ENCODE assay signal across 17 cellular contexts in genomic region chr16:71778780-71779179, GRCh38.
"Had no signal": no experiment of that assay in that cellular context is flagged by ENCODE, and none has a peak within 500 bp of the region (broad histone marks: within the 10 kb centered on the region; RNA-seq: fewer than 3 reads in every experiment).

No MANE protein-coding gene starts in this region.

- H3K36me3 ChIP-seq: colonic mucosa, ovary had no signal

- H3K27me3 Mint-ChIP-seq: stimulated activated naive CD8-positive, alpha-beta T cell treated with anti-CD3 and anti-CD28 coated beads, Interleukin-15, Interleukin-2, amounts not matched to agents 100 ng/mL and 50 ng/mL, for 24 hours had no signal

- H3K27me3 ChIP-seq: brain microvascular endothelial cell, colonic mucosa, ovary, tibial nerve, vagina had no signal

- H3K4me3 ChIP-seq: colonic mucosa, ovary, psoas muscle, tibial nerve, vagina had no signal

- H3K9me3 ChIP-seq: colonic mucosa, ovary, psoas muscle, tibial nerve, vagina had no signal

- H3K9me3 Mint-ChIP-seq: stimulated activated naive CD8-positive, alpha-beta T cell treated with anti-CD3 and anti-CD28 coated beads, Interleukin-15, Interleukin-2, amounts not matched to agents 100 ng/mL and 50 ng/mL, for 24 hours had no signal

- DNase-seq: activated CD4-positive, alpha-beta T cell treated with anti-CD3 and anti-CD28 coated beads for 48 hours; activated CD8-positive, alpha-beta memory T cell treated with anti-CD3 and anti-CD28 coated beads for 24 hours; activated CD8-positive, alpha-beta memory T cell treated with anti-CD3 and anti-CD28 coated beads, Interleukin-2, amount 50 U/mL, for 48 hours; anterior cingulate cortex; brain microvascular endothelial cell; central memory CD4-positive, alpha-beta T cell; colonic mucosa; erythroblast; kidney; mammary epithelial cell; ovary; psoas muscle; right cardiac atrium had no signal

- ATAC-seq: left lobe of liver, psoas muscle, right cardiac atrium had no signal

- H3K27ac Mint-ChIP-seq: stimulated activated naive CD8-positive, alpha-beta T cell treated with anti-CD3 and anti-CD28 coated beads, Interleukin-15, Interleukin-2, amounts not matched to agents 100 ng/mL and 50 ng/mL, for 24 hours had no signal

- H3K4me1 ChIP-seq: colonic mucosa, vagina had no signal

- H3K4me3 Mint-ChIP-seq: stimulated activated naive CD8-positive, alpha-beta T cell treated with anti-CD3 and anti-CD28 coated beads, Interleukin-15, Interleukin-2, amounts not matched to agents 100 ng/mL and 50 ng/mL, for 24 hours had no signal

- H3K27ac ChIP-seq: brain microvascular endothelial cell, colonic mucosa, ovary, tibial nerve, vagina had no signal
